Comparison of ENCODE assay signal across 8 cellular contexts in the genomic region with DNA sequence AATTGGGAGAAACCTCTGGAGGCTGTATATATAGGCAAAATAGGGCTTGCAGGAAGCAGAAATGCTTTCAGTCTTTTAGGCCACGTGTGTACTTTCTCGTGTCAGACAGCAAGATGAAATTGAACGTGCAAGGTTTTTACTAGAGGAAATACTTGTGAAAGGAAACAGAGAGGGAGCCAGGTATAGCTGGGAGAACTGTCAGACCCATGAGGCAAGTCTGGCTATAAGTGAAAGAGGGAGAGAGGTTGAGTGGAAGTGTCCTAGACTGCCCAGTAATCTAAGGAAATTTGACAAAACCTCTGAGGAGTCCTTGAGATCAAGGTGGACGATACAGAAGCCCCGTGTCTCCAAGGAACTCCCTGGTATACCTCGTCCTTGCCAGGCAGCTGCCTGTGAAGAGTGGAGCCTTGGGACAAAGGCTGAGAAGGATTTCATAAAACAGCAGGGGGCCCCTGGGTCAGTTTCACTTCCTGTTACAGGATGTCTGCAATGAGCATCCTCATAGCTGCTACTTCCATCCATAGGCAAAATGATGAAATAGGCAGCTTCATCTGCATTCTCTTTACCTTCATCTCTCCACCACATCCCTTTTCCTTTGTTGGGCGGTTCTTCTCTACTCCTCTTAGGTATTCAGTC.
DNase-seq lines count a peak whose midpoint lies in the region; ATAC-seq, FAIRE-seq and TF ChIP-seq lines count a peak whose summit lies in the region.

No MANE protein-coding gene starts in this region.

- POLR2A ChIA-PET in CD8-positive, alpha-beta T cell (lab: Charles Lee): no interaction called here

- no peak overlapping the region for H3K4me3 Mint-ChIP-seq in CD8-positive, alpha-beta T cell

- H3K27ac Mint-ChIP-seq in CD8-positive, alpha-beta T cell: no peak overlapping the region

- intact Hi-C loops in testis (cut with DNase I; ENCODE audit: low total_unique reads): no loop called here
- intact Hi-C loops in CD8-positive, alpha-beta T cell (cut with DNase I, micrococcal nuclease): no loop called here

- H3K4me3 ChIP-seq in testis: no peak overlapping the region
- H3K4me3 ChIP-seq in CD8-positive, alpha-beta T cell (ENCODE audit: low read depth, low read length): no peak overlapping the region

- peak; percentile 91 for ATAC-seq in GM21423 (IDR thresholded peaks at IDR 0.05; ENCODE audit: unreplicated experiment)
- peak; percentile 69 for ATAC-seq in HG03521 (IDR thresholded peaks at IDR 0.05; ENCODE audit: unreplicated experiment)
- ATAC-seq in CD8-positive, alpha-beta T cell: no peak

- TF ChIP-seq CTCF in testis (IDR thresholded peaks at IDR 0.05): no peak
- no peak for TF ChIP-seq CTCF in CD8-positive, alpha-beta T cell (IDR thresholded peaks at IDR 0.05)

- peaks cover 9% of the 10 kb centered on the region for H3K4me1 Mint-ChIP-seq in CD8-positive, alpha-beta T cell (ENCODE audit: low read depth)

- H3K36me3 Mint-ChIP-seq in CD8-positive, alpha-beta T cell: no peaks in the 10 kb centered on the region

- no peaks in the 10 kb centered on the region for H3K27me3 Mint-ChIP-seq in CD8-positive, alpha-beta T cell (ENCODE audit: low read depth)

- no peaks in the 10 kb centered on the region for H3K27me3 ChIP-seq in testis
- no peaks in the 10 kb centered on the region for H3K27me3 ChIP-seq in CD8-positive, alpha-beta T cell (ENCODE audit: insufficient read depth, low read length)

- WGBS in testis, 2 donors: 42 to 51% methylated on average over 7 of the region's 7 CpGs

- no peaks in the 10 kb centered on the region for H3K4me1 ChIP-seq in testis
- H3K4me1 ChIP-seq in CD8-positive, alpha-beta T cell (ENCODE audit: insufficient read depth, low read length): no peaks in the 10 kb centered on the region

- H3K36me3 ChIP-seq in testis (ENCODE audit: low read depth, missing control alignments): no peaks in the 10 kb centered on the region
- no peaks in the 10 kb centered on the region for H3K36me3 ChIP-seq in CD8-positive, alpha-beta T cell (ENCODE audit: insufficient read depth, low read length)

- CTCF ChIA-PET in CD8-positive, alpha-beta T cell (lab: Charles Lee): no interaction called here

- no peaks in the 10 kb centered on the region for H3K9me3 ChIP-seq in testis
- H3K9me3 ChIP-seq in CD8-positive, alpha-beta T cell (ENCODE audit: low read length): no peaks in the 10 kb centered on the region

- H3K9me3 Mint-ChIP-seq in CD8-positive, alpha-beta T cell: no peaks in the 10 kb centered on the region

- TF ChIP-seq POLR2A in GM12892 (IDR thresholded peaks at IDR 0.05; ENCODE audit: low read depth, low read length): no peak
- TF ChIP-seq POLR2A in testis (IDR thresholded peaks at IDR 0.05): no peak

- FAIRE-seq in GM12892 (lab: Jason Lieb, UNC): peak; percentile 14

- H3K27ac ChIP-seq in testis: no peak overlapping the region
- H3K27ac ChIP-seq in CD8-positive, alpha-beta T cell (ENCODE audit: low read depth, low read length): no peak overlapping the region

- DNase-seq in GM12892 (ENCODE audit: insufficient read length) (no peak), UCSD-AML1 (lab: John Stamatoyannopoulos, UW; ENCODE audit: unreplicated experiment) (peak; percentile 11), testis (no peak), NCI-H526 treated with DMSO at 0.1 percent for 48 hours (lab: John Stamatoyannopoulos, UW) (no peak)
- DNase-seq in NK-92 treated with Interleukin-12 subunit alpha and Interleukin-12 subunit beta, amount 100 ng/mL, for 24 hours (lab: John Stamatoyannopoulos, UW): no peak
- no peak for DNase-seq in CD8-positive, alpha-beta T cell
